8 cellular contexts compared by ENCODE assay signal in the genomic region with DNA sequence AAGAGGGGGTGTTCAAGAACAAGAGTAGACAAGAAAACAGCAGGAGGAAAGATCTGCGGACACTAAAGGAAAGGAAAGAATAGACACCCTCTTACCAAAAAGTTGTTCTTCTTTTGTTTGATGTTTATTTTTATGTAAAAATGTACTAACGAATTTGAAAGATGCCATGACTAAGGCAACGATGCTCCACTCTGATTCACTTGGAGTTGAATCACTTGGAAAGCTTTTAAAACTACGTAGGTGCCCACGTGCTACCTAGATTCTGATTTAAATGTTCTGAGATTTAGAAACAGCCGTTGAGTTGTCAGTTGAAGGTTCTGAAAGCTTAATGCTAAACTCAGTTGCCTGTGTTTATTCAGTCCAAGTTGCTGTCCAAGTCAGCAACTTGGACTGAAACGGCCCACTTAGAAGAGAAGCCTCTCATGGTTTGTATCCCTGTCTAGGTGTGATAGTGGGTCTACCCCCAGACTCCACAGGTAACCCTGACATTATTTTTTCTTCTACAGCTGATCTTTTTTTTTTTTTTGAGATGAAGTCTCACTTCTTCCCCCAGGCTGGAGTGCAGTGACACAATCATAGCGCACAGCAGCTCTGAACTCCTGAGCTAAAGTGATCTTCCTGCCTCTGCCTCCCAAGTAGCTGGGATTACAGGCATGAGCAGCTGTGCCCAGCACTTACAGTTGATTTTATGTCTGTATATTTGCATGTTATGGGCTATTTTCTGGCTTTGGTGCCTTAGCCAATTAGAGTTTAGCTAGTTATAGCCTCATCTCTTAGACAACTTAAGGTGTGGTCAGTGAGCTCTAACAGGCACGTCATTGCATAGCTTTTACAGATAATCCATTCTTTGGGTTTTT. TPM values are rescaled to one million over a fixed set of nuclear protein-coding genes. Genes with fewer than 3 reads are reported as not detected.
A peak's percentile ranks its signal among the peaks of the same experiment; 100 is the strongest.
DNase-seq lines count a peak whose midpoint lies in the region; ATAC-seq and TF ChIP-seq lines count a peak whose summit lies in the region.

No MANE protein-coding gene starts in this region.

- H3K27me3 Mint-ChIP-seq in HFFc6 (ENCODE audit: insufficient read depth): no peaks in the 10 kb centered on the region; the same call in 1 of the 2 replicates
- H3K27me3 Mint-ChIP-seq in activated CD4-positive, alpha-beta T cell treated with anti-CD3 and anti-CD28 coated beads, Interleukin-2, amount 10 ng/mL, durations not matched to agents 7 days and 5 days: no peaks in the 10 kb centered on the region

- H3K36me3 Mint-ChIP-seq in HFFc6 (ENCODE audit: low read depth): no peaks in the 10 kb centered on the region; the same call in 1 of the 2 replicates
- peaks cover 13% of the 10 kb centered on the region for H3K36me3 Mint-ChIP-seq in activated CD4-positive, alpha-beta T cell treated with anti-CD3 and anti-CD28 coated beads, Interleukin-2, amount 10 ng/mL, durations not matched to agents 7 days and 5 days (ENCODE audit: low read depth)

- POLR2A ChIA-PET in activated CD4-positive, alpha-beta T cell treated with anti-CD3 and anti-CD28 coated beads, Interleukin-2, amount 10 ng/mL, durations not matched to agents 7 days and 5 days (lab: Charles Lee): interaction anchor here (0.8 to 1.2 kb wide), 2 partner anchors 38 to 42 kb away, joined by 3 to 5 read pairs; a partner anchor contains a TSS

- peak overlapping the region; percentile 94 for H3K4me3 Mint-ChIP-seq in HFFc6
- H3K4me3 Mint-ChIP-seq in activated CD4-positive, alpha-beta T cell treated with anti-CD3 and anti-CD28 coated beads, Interleukin-2, amount 10 ng/mL, durations not matched to agents 7 days and 5 days: peak overlapping the region; percentile 98

- CTCF ChIA-PET in activated CD4-positive, alpha-beta T cell treated with anti-CD3 and anti-CD28 coated beads, Interleukin-2, amount 10 ng/mL, durations not matched to agents 7 days and 5 days (lab: Charles Lee): interaction anchor here (0.6 to 1.8 kb wide), 8 partner anchors 12 to 330 kb away, joined by 3 to 6 read pairs (median 4); a partner anchor contains a TSS

- TF ChIP-seq CTCF in AG10803 (conservative IDR thresholded peaks at IDR 0.05; ENCODE audit: low read length): no peak
- TF ChIP-seq CTCF in HFFc6 (IDR thresholded peaks at IDR 0.05): peak; percentile 11; the same call in 1 of the 2 replicates
- no peak for TF ChIP-seq CTCF in fibroblast of mammary gland (conservative IDR thresholded peaks at IDR 0.05; ENCODE audit: control insufficient read depth, insufficient read depth, low read depth, low read length)

- H3K4me3 ChIP-seq in AG10803 (ENCODE audit: low read length): peak overlapping the region; percentile 76
- peak overlapping the region; percentile 95 for H3K4me3 ChIP-seq in fibroblast of mammary gland (ENCODE audit: control insufficient read depth, low read depth, low read length)
- peak overlapping the region; percentile 88 for H3K4me3 ChIP-seq in neuron (ENCODE audit: low read length)

- H3K27ac Mint-ChIP-seq in HFFc6: peak overlapping the region; percentile 100
- H3K27ac Mint-ChIP-seq in activated CD4-positive, alpha-beta T cell treated with anti-CD3 and anti-CD28 coated beads, Interleukin-2, amount 10 ng/mL, durations not matched to agents 7 days and 5 days: peak overlapping the region; percentile 99

- H3K9me3 ChIP-seq in neuron (ENCODE audit: low read length): no peaks in the 10 kb centered on the region

- DNase-seq in AG10803 (ENCODE audit: low read depth): peak; percentile 79
- DNase-seq in HFFc6: peak; percentile 90
- DNase-seq in activated CD4-positive, alpha-beta T cell treated with anti-CD3 and anti-CD28 coated beads, Interleukin-2, amount 10 ng/mL, durations not matched to agents 7 days and 5 days: no peak
- peak; percentile 97 for DNase-seq in fibroblast of mammary gland (ENCODE audit: low read depth)
- DNase-seq in NCI-H1436 treated with DMSO at 0.1 percent for 48 hours (lab: John Stamatoyannopoulos, UW): no peak
- DNase-seq in NK-92 (lab: John Stamatoyannopoulos, UW; ENCODE audit: unreplicated experiment): no peak

- no peaks in the 10 kb centered on the region for H3K27me3 ChIP-seq in neuron (ENCODE audit: insufficient read depth, low read length)

- H3K36me3 ChIP-seq in neuron (ENCODE audit: insufficient read depth, low read length): no peaks in the 10 kb centered on the region

- H3K4me1 ChIP-seq in neuron (ENCODE audit: insufficient read depth, low read length): peaks cover 27% of the 10 kb centered on the region

- peaks cover 55% of the 10 kb centered on the region for H3K4me1 Mint-ChIP-seq in HFFc6 (ENCODE audit: low read depth)
- peaks cover 47% of the 10 kb centered on the region for H3K4me1 Mint-ChIP-seq in activated CD4-positive, alpha-beta T cell treated with anti-CD3 and anti-CD28 coated beads, Interleukin-2, amount 10 ng/mL, durations not matched to agents 7 days and 5 days

- ATAC-seq in HG03442 (IDR thresholded peaks at IDR 0.05; ENCODE audit: unreplicated experiment): no peak

- peak overlapping the region; percentile 100 for H2AFZ ChIP-seq in neuron (ENCODE audit: low read depth, low read length)

- H3K9me3 Mint-ChIP-seq in HFFc6: no peaks in the 10 kb centered on the region
- H3K9me3 Mint-ChIP-seq in activated CD4-positive, alpha-beta T cell treated with anti-CD3 and anti-CD28 coated beads, Interleukin-2, amount 10 ng/mL, durations not matched to agents 7 days and 5 days: no peaks in the 10 kb centered on the region

RNA-seq across cellular contexts. Expression of a gene that starts 1.4 kb away (rescaled TPM):
- total RNA-seq in HFFc6 (2021; fragmentation: NEBNext Ultra II Directional; extraction: Animal tissue kit (Norgen Biotek cat#: 25700)): 10 to 100 TPM; 12.8 to 14.7 (median 13.4) TPM
- total RNA-seq in activated CD4-positive, alpha-beta T cell treated with anti-CD3 and anti-CD28 coated beads, Interleukin-2, amount 10 ng/mL, durations not matched to agents 7 days and 5 days: 10 to 100 TPM; 14.7 to 16.1 TPM

RNA-seq across cellular contexts. Expression of a gene that starts 38.2 kb away (rescaled TPM):
- 10 to 100 TPM; 23.4 to 31.5 (median 25.4) TPM for total RNA-seq in HFFc6 (2021; fragmentation: NEBNext Ultra II Directional; extraction: Animal tissue kit (Norgen Biotek cat#: 25700))
- 10 to 100 TPM; 40.0 to 40.5 TPM for total RNA-seq in activated CD4-positive, alpha-beta T cell treated with anti-CD3 and anti-CD28 coated beads, Interleukin-2, amount 10 ng/mL, durations not matched to agents 7 days and 5 days

Comparison
In these comparisons a context has a peak if more than half of its experiments do, and no peak if none do; other contexts are left out.
1. DNase-seq: peak in AG10803 (single experiment), HFFc6 (single experiment) and fibroblast of mammary gland (single experiment); none in activated CD4-positive, alpha-beta T cell treated with anti-CD3 and anti-CD28 coated beads, Interleukin-2, amount 10 ng/mL, durations not matched to agents 7 days and 5 days (single experiment), NCI-H1436 treated with DMSO at 0.1 percent for 48 hours (single experiment) and NK-92 (single experiment).
2. Peak in every context shown above with its lines, with median percentiles within 50 percentile points of each other: H3K4me3 ChIP-seq.